Comparison of ENCODE assay signal across 9 cellular contexts in genomic region chrY:3003846-3004245, GRCh38.
DNase-seq lines count a peak whose midpoint lies in the region; ATAC-seq, FAIRE-seq and TF ChIP-seq lines count a peak whose summit lies in the region.
"Had no signal": no experiment of that assay in that cellular context is flagged by ENCODE, and none has a peak within 500 bp of the region (broad histone marks: within the 10 kb centered on the region; RNA-seq: fewer than 3 reads in every experiment).

No MANE protein-coding gene starts in this region.

- H3K23ac ChIP-seq in trophoblast cell (ENCODE audit: low read length), result no peak overlapping the region

- no CpG with 5 or more reads among the region's 5 CpGs for WGBS in trophoblast cell (ENCODE audit: extremely low coverage, insufficient coverage, insufficient read length)

- no peak overlapping the region for H2AFZ ChIP-seq in trophoblast cell (ENCODE audit: insufficient read depth, low read length, poor library complexity)

- H3K79me2 ChIP-seq in trophoblast cell (ENCODE audit: control insufficient read depth, insufficient read depth, low read length, poor library complexity), result peaks cover 11% of the 10 kb centered on the region

- ATAC-seq in HG03565 (IDR thresholded peaks at IDR 0.05; ENCODE audit: unreplicated experiment) (peak; percentile 28), GM18909 (IDR thresholded peaks at IDR 0.05; ENCODE audit: poor library complexity, unreplicated experiment) (no peak), GM18907 (IDR thresholded peaks at IDR 0.05; ENCODE audit: unreplicated experiment) (no peak)
- ATAC-seq in activated naive CD8-positive, alpha-beta T cell treated with anti-CD3 and anti-CD28 coated beads, Interleukin-2, amount 50 U/mL, for 24 hours, result peak; percentile 82

- TF ChIP-seq POLR2A in GM12891 (IDR thresholded peaks at IDR 0.05; ENCODE audit: low read depth, low read length), result no peak

- no peaks in the 10 kb centered on the region for H3K36me3 Mint-ChIP-seq in activated naive CD8-positive, alpha-beta T cell treated with anti-CD3 and anti-CD28 coated beads, Interleukin-2, amount 50 U/mL, for 24 hours (ENCODE audit: low read depth)

- peaks cover 22% of the 10 kb centered on the region for H3K79me1 ChIP-seq in trophoblast cell (ENCODE audit: low read length)

- H2BK12ac ChIP-seq in trophoblast cell (ENCODE audit: low read length), result peak overlapping the region; percentile 58

- no peaks in the 10 kb centered on the region for H3K27me3 Mint-ChIP-seq in activated naive CD8-positive, alpha-beta T cell treated with anti-CD3 and anti-CD28 coated beads, Interleukin-2, amount 50 U/mL, for 24 hours

- H2BK5ac ChIP-seq in trophoblast cell (ENCODE audit: low read depth, low read length, poor library complexity), result peak overlapping the region; percentile 99

- H3K27ac Mint-ChIP-seq in activated naive CD8-positive, alpha-beta T cell treated with anti-CD3 and anti-CD28 coated beads, Interleukin-2, amount 50 U/mL, for 24 hours, result peak overlapping the region; percentile 91

- H3K36me3 ChIP-seq in trophoblast cell (ENCODE audit: control insufficient read depth in 1 of 2, insufficient read depth in 2 of 2, low read length in 2 of 2), result no peaks in the 10 kb centered on the region
- H3K36me3 ChIP-seq: upper lobe of left lung had no signal

- no peak overlapping the region for H4K12ac ChIP-seq in trophoblast cell (ENCODE audit: low read depth, low read length)

- H3K4me3 ChIP-seq in trophoblast cell (ENCODE audit: low read depth, low read length), result no peak overlapping the region

- H3K4me2 ChIP-seq in trophoblast cell (ENCODE audit: low read length), result peak overlapping the region; percentile 72

- H3K18ac ChIP-seq in trophoblast cell (ENCODE audit: low read length), result no peak overlapping the region

- H3K4me1 Mint-ChIP-seq in activated naive CD8-positive, alpha-beta T cell treated with anti-CD3 and anti-CD28 coated beads, Interleukin-2, amount 50 U/mL, for 24 hours, result peaks cover 64% of the 10 kb centered on the region

- peak overlapping the region; percentile 99 for H2BK120ac ChIP-seq in trophoblast cell (ENCODE audit: insufficient read depth, low read length, poor library complexity)

- DNase-seq in GM12891 (ENCODE audit: insufficient read length, low spot score), result no peak
- peak; percentile 10 for DNase-seq in activated naive CD8-positive, alpha-beta T cell treated with anti-CD3 and anti-CD28 coated beads, Interleukin-2, amount 50 U/mL, for 24 hours
- DNase-seq in trophoblast cell, result peak in 1 of 2 donors; percentile 70
- no peak for DNase-seq in central memory CD4-positive, alpha-beta T cell
- DNase-seq in SHP77 (lab: John Stamatoyannopoulos, UW), result no peak
- DNase-seq: upper lobe of left lung had no signal

- H3K4ac ChIP-seq in trophoblast cell (ENCODE audit: low read depth, low read length), result peak overlapping the region; percentile 46

- peaks cover 22 to 31% of the 10 kb centered on the region in 2 experiments for H3K4me1 ChIP-seq in trophoblast cell (ENCODE audit: control insufficient read depth in 1 of 2, insufficient read depth in 2 of 2, low read length in 2 of 2)

- peak overlapping the region; percentile 89 for H3K4me3 Mint-ChIP-seq in activated naive CD8-positive, alpha-beta T cell treated with anti-CD3 and anti-CD28 coated beads, Interleukin-2, amount 50 U/mL, for 24 hours

- peak overlapping the region; percentile 99 for H3K14ac ChIP-seq in trophoblast cell (ENCODE audit: low read length)

- no peaks in the 10 kb centered on the region for H3K9me3 ChIP-seq in trophoblast cell (ENCODE audit: insufficient read depth, low read depth, low read length)
- H3K9me3 ChIP-seq: upper lobe of left lung had no signal

- H3K9ac ChIP-seq in trophoblast cell (ENCODE audit: low read length), result no peak overlapping the region

- H2AK5ac ChIP-seq in trophoblast cell (ENCODE audit: low read length), result peak overlapping the region; percentile 37

- no peaks in the 10 kb centered on the region for H3K27me3 ChIP-seq in trophoblast cell (ENCODE audit: insufficient read depth, low read length)
- H3K27me3 ChIP-seq: upper lobe of left lung had no signal

- peak overlapping the region; percentile 73 for H4K8ac ChIP-seq in trophoblast cell (ENCODE audit: low read depth, low read length)

- FAIRE-seq in GM12891 (lab: Jason Lieb, UNC), result peak; percentile 72

- peak overlapping the region; percentile 99 for H4K91ac ChIP-seq in trophoblast cell (ENCODE audit: low read depth, low read length)

- H3K9me3 Mint-ChIP-seq in activated naive CD8-positive, alpha-beta T cell treated with anti-CD3 and anti-CD28 coated beads, Interleukin-2, amount 50 U/mL, for 24 hours, result no peaks in the 10 kb centered on the region

- peak overlapping the region; percentile 100 for H3K27ac ChIP-seq in trophoblast cell (ENCODE audit: low read depth, low read length)

TF ChIP-seq in GM12891, 5 proteins besides CTCF, POLR2A, EP300 and RAD21:
- no peak for TF ChIP-seq POLR2AphosphoS5 (IDR thresholded peaks at IDR 0.05; ENCODE audit: low read depth, low read length)
- no peak for TF ChIP-seq SPI1 (IDR thresholded peaks at IDR 0.05; ENCODE audit: low read depth, low read length)
- TF ChIP-seq PAX5 (IDR thresholded peaks at IDR 0.05; ENCODE audit: insufficient read depth, low read length, severe bottlenecking), result no peak
- TF ChIP-seq POU2F2 (IDR thresholded peaks at IDR 0.05; ENCODE audit: low read depth, low read length), result no peak
- TF ChIP-seq TAF1 (IDR thresholded peaks at IDR 0.05; ENCODE audit: low read depth, low read length), result no peak

Comparison
In these comparisons a context has a peak if more than half of its experiments do, and no peak if none do; other contexts are left out.
1. ATAC-seq: peak in HG03565 (single experiment) and activated naive CD8-positive, alpha-beta T cell treated with anti-CD3 and anti-CD28 coated beads, Interleukin-2, amount 50 U/mL, for 24 hours (single experiment); none in GM18909 (single experiment) and GM18907 (single experiment).